In the genomic region with DNA sequence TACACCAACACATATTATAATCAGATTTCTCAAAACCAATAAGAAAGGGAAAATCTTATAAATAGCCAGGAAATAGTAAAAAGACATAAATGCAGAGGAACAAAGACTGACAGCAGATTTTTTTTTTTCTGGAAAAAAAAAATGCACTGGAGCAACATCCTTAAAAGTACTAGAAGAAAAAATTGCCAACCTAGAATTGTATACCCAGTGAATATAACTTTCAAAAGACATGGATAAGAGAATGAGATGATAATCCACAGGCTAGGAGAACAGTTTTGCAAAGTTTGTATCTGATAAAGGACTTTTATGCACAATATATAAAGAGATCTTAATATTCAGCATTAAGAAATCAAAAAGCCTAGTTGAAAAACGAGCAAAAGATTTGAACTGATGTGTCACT, we compare ENCODE assay signal across 10 cellular contexts.
ATAC-seq and TF ChIP-seq lines count a peak whose summit lies in the region.
"Had no signal": no experiment of that assay in that cellular context is flagged by ENCODE, and none has a peak within 500 bp of the region (broad histone marks: within the 10 kb centered on the region; RNA-seq: fewer than 3 reads in every experiment).

No MANE protein-coding gene starts in this region.

- no peak for TF ChIP-seq CTCF in HEK293 (tag by site-specific recombination; IDR thresholded peaks at IDR 0.05)

- H3K36me3 ChIP-seq in HEK293 (ENCODE audit: control insufficient read depth in 2 of 2, insufficient read depth in 1 of 2, low read length in 2 of 2) = no peaks in the 10 kb centered on the region
- H3K36me3 ChIP-seq: BE2C had no signal

- H3K27ac ChIP-seq in HEK293 (ENCODE audit: extremely low read depth, low read depth, low read length) = no peak overlapping the region
- H3K27ac ChIP-seq: 22Rv1; A549; BLaER1; BLaER1 treated with 17β-estradiol and CSF1 and Interleukin-3, amounts not matched to agents 10 nM and 100 nM; C4-2B had no signal

- H3K4me1 ChIP-seq in HEK293 (ENCODE audit: control insufficient read depth, insufficient read depth, low read length) = peaks cover 2% of the 10 kb centered on the region
- H3K4me1 ChIP-seq: A549; BE2C; BLaER1; BLaER1 treated with 17β-estradiol and CSF1 and Interleukin-3, amounts not matched to agents 10 nM and 100 nM; Caco-2 had no signal

- no peak for ATAC-seq in GM21737 (IDR thresholded peaks at IDR 0.05; ENCODE audit: unreplicated experiment)
- ATAC-seq: A549; CD8-positive, alpha-beta T cell had no signal

- H3K4me3 ChIP-seq in HEK293 (ENCODE audit: low read depth, low read length) = no peak overlapping the region
- H3K4me3 ChIP-seq: A549; BLaER1; BLaER1 treated with 17β-estradiol and CSF1 and Interleukin-3, amounts not matched to agents 10 nM and 100 nM had no signal

- POLR2A ChIA-PET in HEK293 (lab: Yijun Ruan, JAX) = no interaction called here

- no peaks in the 10 kb centered on the region for H3K9me3 ChIP-seq in HEK293 (ENCODE audit: control insufficient read depth, insufficient read depth, low read depth, low read length)
- H3K9me3 ChIP-seq: A549, BE2C, Caco-2 had no signal

- CTCF ChIA-PET in HEK293 (lab: Yijun Ruan, JAX) = no interaction called here

TF ChIP-seq in HEK293, 187 proteins besides CTCF, POLR2A, EP300 and RAD21:
- peak; percentile 61; the same call in 1 of the 2 replicates for TF ChIP-seq TRIM28 (IDR thresholded peaks at IDR 0.05; ENCODE audit: borderline replicate concordance, low read length)
- TF ChIP-seq OVOL3 (tag by site-specific recombination; IDR thresholded peaks at IDR 0.05) = no peak
- peak; percentile 91 for TF ChIP-seq SETDB1 (IDR thresholded peaks at IDR 0.05; ENCODE audit: insufficient read length, low read length)
TF ChIP-seq in HEK293: peak in this region for 2.
